8 cellular contexts compared by ENCODE assay signal in genomic region chr10:72315611-72316385, GRCh38. TPM values are rescaled to one million over a fixed set of nuclear protein-coding genes. Genes with fewer than 3 reads are reported as not detected.
A peak's percentile ranks its signal among the peaks of the same experiment; 100 is the strongest.
DNase-seq lines count a peak whose midpoint lies in the region; ATAC-seq and TF ChIP-seq lines count a peak whose summit lies in the region.

No MANE protein-coding gene starts in this region.

- H3K4me3 ChIP-seq in IMR-90 (ENCODE audit: insufficient read depth, low read depth, low read length) (no peak overlapping the region), right atrium auricular region (no peak overlapping the region)

- peak overlapping the region; percentile 64 for H4K91ac ChIP-seq in IMR-90 (ENCODE audit: insufficient read depth, low read depth, low read length)

- H3K36me3 Mint-ChIP-seq in activated T-helper 2 cell treated with anti-CD3 and anti-CD28 coated beads, Interferon-gamma antibody, Interleukin-2, Interleukin-4, amounts not matched to agents 10 μg/mL and 5 μg/mL and 100 μg/mL, durations not matched to agents 14 hours and 24 hours and 36 hours (ENCODE audit: low read depth): no peaks in the 10 kb centered on the region

- H3K4me1 Mint-ChIP-seq in activated T-helper 2 cell treated with anti-CD3 and anti-CD28 coated beads, Interferon-gamma antibody, Interleukin-2, Interleukin-4, amounts not matched to agents 10 μg/mL and 5 μg/mL and 100 μg/mL, durations not matched to agents 14 hours and 24 hours and 36 hours (ENCODE audit: low read depth): peaks cover 44% of the 10 kb centered on the region

- dilution Hi-C loops in IMR-90 (cut with HindIII; ENCODE audit: low sequenced_read_pairs, unreplicated experiment): no loop called here

- H2BK15ac ChIP-seq in IMR-90 (ENCODE audit: low read depth, low read length): peak overlapping the region; percentile 84; the same call in 2 of the 3 replicates

- H3K9ac ChIP-seq in IMR-90 (ENCODE audit: low read depth, low read length): no peak overlapping the region

- no peak for TF ChIP-seq RAD21 in IMR-90 (IDR thresholded peaks at IDR 0.05; ENCODE audit: low read length)

- H3K4me2 ChIP-seq in IMR-90 (ENCODE audit: low read depth, low read length): no peak overlapping the region

- H2AFZ ChIP-seq in IMR-90 (replicated peaks; ENCODE audit: low read length, poor library complexity): peak overlapping the region; percentile 69

- 0 out of 2 replicates have a peak overlapping the region, but pooled peaks have one; percentile 36 for H4K5ac ChIP-seq in IMR-90 (ENCODE audit: low read depth, low read length)

- H3K14ac ChIP-seq in IMR-90 (replicated peaks; ENCODE audit: low read depth, low read length): peak overlapping the region; percentile 47; the same call in 1 of the 2 replicates

- TF ChIP-seq CTCF in IMR-90 (conservative IDR thresholded peaks at IDR 0.05; ENCODE audit: low read depth, low read length) (no peak), right atrium auricular region (IDR thresholded peaks at IDR 0.05) (no peak)

- POLR2A ChIA-PET in IMR-90 (lab: Charles Lee; ENCODE audit: unreplicated experiment): no interaction called here

- H3K36me3 ChIP-seq in IMR-90 (ENCODE audit: control insufficient read depth, insufficient read depth, low read length): no peaks in the 10 kb centered on the region
- H3K36me3 ChIP-seq in right atrium auricular region: no peaks in the 10 kb centered on the region

- H3K4me3 Mint-ChIP-seq in activated T-helper 2 cell treated with anti-CD3 and anti-CD28 coated beads, Interferon-gamma antibody, Interleukin-2, Interleukin-4, amounts not matched to agents 10 μg/mL and 5 μg/mL and 100 μg/mL, durations not matched to agents 14 hours and 24 hours and 36 hours (ENCODE audit: low read depth): no peak overlapping the region

- no peaks in the 10 kb centered on the region for H4K20me1 ChIP-seq in IMR-90 (ENCODE audit: insufficient read depth, low read length)

- H3K4ac ChIP-seq in IMR-90 (ENCODE audit: low read depth, low read length): peak overlapping the region; percentile 57

- no peak for TF ChIP-seq POLR2A in IMR-90 (IDR thresholded peaks at IDR 0.05; ENCODE audit: low read depth, low read length)

- WGBS in IMR-90 (ENCODE audit: extremely low coverage in 2 of 2, insufficient read length in 1 of 2), 2 experiments: no CpG with 5 or more reads among the region's 2 CpGs

- CTCF ChIA-PET in IMR-90 (lab: Yijun Ruan, JAX): interaction anchor here (0.6 kb wide), 1 partner anchor 64 kb away, joined by 3 read pairs; no protein-coding TSS in a partner anchor

- DNase-seq in IMR-90: peak; percentile 52
- no peak for DNase-seq in activated T-helper 2 cell treated with anti-CD3 and anti-CD28 coated beads, Interferon-gamma antibody, Interleukin-2, Interleukin-4, amounts not matched to agents 10 μg/mL and 5 μg/mL and 100 μg/mL, durations not matched to agents 14 hours and 24 hours and 36 hours (ENCODE audit: low spot score)
- peak; percentile 84 for DNase-seq in right atrium auricular region (ENCODE audit: low spot score)
- peak; percentile 77 for DNase-seq in stromal cell of bone marrow (ENCODE audit: low read depth)
- DNase-seq in kidney glomerular epithelial cell (lab: John Stamatoyannopoulos, UW): no peak
- no peak for DNase-seq in NCI-H2227 treated with DMSO at 0.1 percent for 48 hours (lab: John Stamatoyannopoulos, UW)

- H3K23ac ChIP-seq in IMR-90 (ENCODE audit: low read depth, low read length): no peak overlapping the region

- peaks cover 0 to 9% of the 10 kb centered on the region in 2 experiments; a peak in 2 of 4 replicates for H3K79me1 ChIP-seq in IMR-90 (ENCODE audit: low read depth in 1 of 2, low read length in 2 of 2)

- peak overlapping the region; percentile 30 for H2BK5ac ChIP-seq in IMR-90 (ENCODE audit: low read depth, low read length, poor library complexity, severe bottlenecking)

- H3K9me3 Mint-ChIP-seq in activated T-helper 2 cell treated with anti-CD3 and anti-CD28 coated beads, Interferon-gamma antibody, Interleukin-2, Interleukin-4, amounts not matched to agents 10 μg/mL and 5 μg/mL and 100 μg/mL, durations not matched to agents 14 hours and 24 hours and 36 hours: no peaks in the 10 kb centered on the region

- peak overlapping the region; percentile 35 for H2BK120ac ChIP-seq in IMR-90 (ENCODE audit: low read depth, low read length)

- H3K9me3 ChIP-seq in IMR-90 (ENCODE audit: control insufficient read depth, insufficient read depth, low read length) (no peaks in the 10 kb centered on the region), right atrium auricular region (no peaks in the 10 kb centered on the region)

- H3K27ac ChIP-seq in IMR-90 (ENCODE audit: insufficient read depth, low read length): peak overlapping the region; percentile 33; the same call in 1 of the 2 replicates
- peak overlapping the region; percentile 83 to 93 for H3K27ac ChIP-seq in right atrium auricular region

- in situ Hi-C loops in IMR-90 (cut with MboI; ENCODE audit: low sequenced_read_pairs): no loop called here

- ATAC-seq in IMR-90 (ENCODE audit: low read depth) (no peak), HG02759 (IDR thresholded peaks at IDR 0.05; ENCODE audit: unreplicated experiment) (no peak), GM19351 (IDR thresholded peaks at IDR 0.05; ENCODE audit: unreplicated experiment) (no peak)

- no TSS peak for BruUV-seq in IMR-90 (replicated peaks; lab: Mats Ljungman, UMichigan)

- H3K27me3 ChIP-seq in IMR-90 (ENCODE audit: control insufficient read depth, insufficient read depth, low read length) (no peaks in the 10 kb centered on the region), right atrium auricular region (no peaks in the 10 kb centered on the region)

- no peaks in the 10 kb centered on the region for H3K27me3 Mint-ChIP-seq in activated T-helper 2 cell treated with anti-CD3 and anti-CD28 coated beads, Interferon-gamma antibody, Interleukin-2, Interleukin-4, amounts not matched to agents 10 μg/mL and 5 μg/mL and 100 μg/mL, durations not matched to agents 14 hours and 24 hours and 36 hours (ENCODE audit: low read depth)

- H2AK9ac ChIP-seq in IMR-90 (replicated peaks; ENCODE audit: low read depth, low read length, poor library complexity): peak overlapping the region; percentile 49

- H3K4me1 ChIP-seq in IMR-90 (ENCODE audit: control insufficient read depth, insufficient read depth, low read length): peaks cover 24% of the 10 kb centered on the region
- H3K4me1 ChIP-seq in right atrium auricular region: peaks cover 2 to 67% of the 10 kb centered on the region in 2 donors

- H3K18ac ChIP-seq in IMR-90 (ENCODE audit: low read depth, low read length): peak overlapping the region; percentile 9; the same call in 1 of the 2 replicates

- intact Hi-C loops in IMR-90 (cut with micrococcal nuclease): no loop called here
- intact Hi-C loops in activated T-helper 2 cell treated with anti-CD3 and anti-CD28 coated beads, Interferon-gamma antibody, Interleukin-2, Interleukin-4, amounts not matched to agents 10 μg/mL and 5 μg/mL and 100 μg/mL, durations not matched to agents 14 hours and 24 hours and 36 hours (cut with micrococcal nuclease): no loop called here

- H4K8ac ChIP-seq in IMR-90 (ENCODE audit: low read depth in 2 of 2, low read length in 2 of 2): peak overlapping the region in 1 of 2 experiments; percentile 59; a peak in 2 of 4 replicates

- no peak overlapping the region for H3K56ac ChIP-seq in IMR-90 (ENCODE audit: extremely low read depth, insufficient read depth, low read length)

- H2AK5ac ChIP-seq in IMR-90 (ENCODE audit: low read depth, low read length): peak overlapping the region; percentile 84

- H3K27ac Mint-ChIP-seq in activated T-helper 2 cell treated with anti-CD3 and anti-CD28 coated beads, Interferon-gamma antibody, Interleukin-2, Interleukin-4, amounts not matched to agents 10 μg/mL and 5 μg/mL and 100 μg/mL, durations not matched to agents 14 hours and 24 hours and 36 hours: peak overlapping the region; percentile 71

- peak overlapping the region; percentile 20; the same call in 1 of the 2 replicates for H2BK20ac ChIP-seq in IMR-90 (ENCODE audit: low read depth, low read length)

- peaks cover 7% of the 10 kb centered on the region; the same call in 1 of the 2 replicates for H3K9me1 ChIP-seq in IMR-90 (ENCODE audit: insufficient read depth, low read length)

TF ChIP-seq in IMR-90, 13 proteins besides CTCF, POLR2A, EP300 and RAD21:
- TF ChIP-seq CEBPB (IDR thresholded peaks at IDR 0.05; ENCODE audit: low read depth, low read length) (peak; percentile 25; the same call in 1 of the 2 replicates), MAFK (IDR thresholded peaks at IDR 0.05; ENCODE audit: low read depth, low read length) (no peak)
TF ChIP-seq in IMR-90: peak in this region for 1.

RNA-seq across cellular contexts. Expression of gene DNAJB12, which starts 38.9 kb away (rescaled TPM):
- total RNA-seq in IMR-90 (2012; rRNA removed) (18.3 and 19.2 TPM in 2 replicates), right atrium auricular region (10 to 100 TPM; 24.5 to 36.8 TPM)
- polyA plus RNA-seq in IMR-90 (2012; rRNA removed): 23.1 and 24.0 TPM in 2 replicates
- polyA plus RNA-seq in IMR-90 (2012; cell fraction: cytosol; rRNA removed): 18.5 and 22.8 TPM in 2 replicates
- 28.0 and 41.8 TPM in 2 replicates for polyA plus RNA-seq in IMR-90 (2012; cell fraction: nucleus; rRNA removed; ENCODE audit: low replicate concordance)
- total RNA-seq in activated T-helper 2 cell treated with anti-CD3 and anti-CD28 coated beads, Interferon-gamma antibody, Interleukin-2, Interleukin-4, amounts not matched to agents 10 μg/mL and 5 μg/mL and 100 μg/mL, durations not matched to agents 14 hours and 24 hours and 36 hours: 27.6 and 34.0 TPM in 2 replicates

RNA-seq across cellular contexts. Expression of gene DDIT4, which starts 42.1 kb away (rescaled TPM):
- total RNA-seq in IMR-90 (2012; rRNA removed) (108 and 110 TPM in 2 replicates), right atrium auricular region (100 to 1,000 TPM; 100 to 136 TPM)
- 31.0 and 59.6 TPM in 2 replicates for polyA plus RNA-seq in IMR-90 (2012; rRNA removed)
- 38.8 and 80.6 TPM in 2 replicates for polyA plus RNA-seq in IMR-90 (2012; cell fraction: cytosol; rRNA removed)
- 80.3 and 93.3 TPM in 2 replicates for polyA plus RNA-seq in IMR-90 (2012; cell fraction: nucleus; rRNA removed; ENCODE audit: low replicate concordance)
- 543 and 569 TPM in 2 replicates for total RNA-seq in activated T-helper 2 cell treated with anti-CD3 and anti-CD28 coated beads, Interferon-gamma antibody, Interleukin-2, Interleukin-4, amounts not matched to agents 10 μg/mL and 5 μg/mL and 100 μg/mL, durations not matched to agents 14 hours and 24 hours and 36 hours

Comparison
In these comparisons a context has a peak if more than half of its experiments do, and no peak if none do; other contexts are left out.
1. DNase-seq: peak in IMR-90 (single experiment), right atrium auricular region (single experiment) and stromal cell of bone marrow (single experiment); none in activated T-helper 2 cell treated with anti-CD3 and anti-CD28 coated beads, Interferon-gamma antibody, Interleukin-2, Interleukin-4, amounts not matched to agents 10 μg/mL and 5 μg/mL and 100 μg/mL, durations not matched to agents 14 hours and 24 hours and 36 hours (single experiment), kidney glomerular epithelial cell (single experiment) and NCI-H2227 treated with DMSO at 0.1 percent for 48 hours (single experiment).